ENCODE assay signal across 25 cellular contexts in the genomic region with DNA sequence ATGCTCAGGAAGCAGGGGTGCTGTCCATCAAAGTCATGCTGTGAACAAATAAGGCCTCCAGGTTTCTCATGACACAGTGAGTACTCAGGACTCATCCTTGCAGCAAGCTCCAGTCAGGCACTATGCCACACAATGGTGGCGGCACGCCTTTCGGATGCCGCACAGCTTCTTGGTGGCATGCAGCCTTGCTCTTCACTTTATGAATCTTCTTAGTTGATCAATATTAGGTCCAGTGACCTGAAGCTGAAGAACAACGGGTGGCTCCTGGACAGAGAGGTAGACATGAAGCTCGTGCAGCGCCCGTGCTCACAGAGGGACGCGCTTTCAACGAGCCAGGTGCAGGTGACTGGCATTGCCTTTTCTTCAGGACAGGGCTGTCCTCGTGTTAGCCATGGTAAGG.
"Had no signal": no experiment of that assay in that cellular context is flagged by ENCODE, and none has a peak within 500 bp of the region (broad histone marks: within the 10 kb centered on the region; RNA-seq: fewer than 3 reads in every experiment).

No MANE protein-coding gene starts in this region.

- H3K4me2 ChIP-seq: hepatocyte had no signal

- H3K9me3 ChIP-seq: esophagus muscularis mucosa, gastroesophageal sphincter, heart left ventricle, left lung, lower lobe of right lung, mucosa of descending colon had no signal

- H3K27ac ChIP-seq: coronary artery, dorsolateral prefrontal cortex, esophagus muscularis mucosa, foreskin keratinocyte, gastroesophageal sphincter, heart left ventricle, hepatocyte, left lung, lower lobe of right lung had no signal

- H3K27me3 ChIP-seq: foreskin keratinocyte, gastroesophageal sphincter, heart left ventricle, hepatocyte had no signal

- ATAC-seq: foreskin keratinocyte, gastroesophageal sphincter, heart left ventricle, left lung, left ventricle myocardium superior, lower lobe of right lung, mucosa of descending colon had no signal

- H3K4me3 Mint-ChIP-seq: immature natural killer cell, mesothelial cell of epicardium, naive B cell had no signal

- H3K27ac Mint-ChIP-seq: immature natural killer cell, mesothelial cell of epicardium had no signal

- H3K79me2 ChIP-seq: hepatocyte had no signal

- H3K36me3 ChIP-seq: esophagus muscularis mucosa, gastroesophageal sphincter, heart left ventricle, left lung, lower lobe of right lung had no signal

- H3K4me1 Mint-ChIP-seq: immature natural killer cell, mesothelial cell of epicardium, naive B cell had no signal

- H3K4me1 ChIP-seq: foreskin keratinocyte, heart left ventricle, left lung, lower lobe of right lung had no signal

- H3K36me3 Mint-ChIP-seq: immature natural killer cell, mesothelial cell of epicardium, naive B cell had no signal

- H2AFZ ChIP-seq: hepatocyte had no signal

- DNase-seq: dermis blood vessel endothelial cell; dorsolateral prefrontal cortex; effector CD4-positive, alpha-beta T cell; effector memory CD4-positive, alpha-beta T cell; foreskin keratinocyte; heart left ventricle; hypothalamus; immature natural killer cell; islet precursor cell; kidney; kidney glomerular epithelial cell; left lung; left ventricle myocardium superior; lower lobe of right lung; mesenchymal stem cell; mucosa of descending colon; naive B cell had no signal

- FAIRE-seq: colon, endothelial cell of umbilical vein, frontal cortex, kidney had no signal

- H3K9me3 Mint-ChIP-seq: mesothelial cell of epicardium had no signal

- H3K4me3 ChIP-seq: coronary artery, dorsolateral prefrontal cortex, esophagus muscularis mucosa, gastroesophageal sphincter, heart left ventricle, hepatocyte, left lung, lower lobe of right lung, mucosa of descending colon had no signal
